16 cellular contexts compared by ENCODE assay signal in genomic region chr7:88337556-88337955, GRCh38. TPM values are rescaled to one million over a fixed set of nuclear protein-coding genes. Genes with fewer than 3 reads are reported as not detected.
DNase-seq lines count a peak whose midpoint lies in the region; ATAC-seq and TF ChIP-seq lines count a peak whose summit lies in the region.
"Had no signal": no experiment of that assay in that cellular context is flagged by ENCODE, and none has a peak within 500 bp of the region (broad histone marks: within the 10 kb centered on the region; RNA-seq: fewer than 3 reads in every experiment).

No MANE protein-coding gene starts in this region.

- no peak overlapping the region for H3K14ac ChIP-seq in IMR-90 (replicated peaks; ENCODE audit: low read depth, low read length)

- H2AK9ac ChIP-seq in IMR-90 (replicated peaks; ENCODE audit: low read depth, low read length, poor library complexity) = no peak overlapping the region

- H4K5ac ChIP-seq in IMR-90 (ENCODE audit: low read depth, low read length) = no peak overlapping the region

- no peak overlapping the region for H2AFZ ChIP-seq in IMR-90 (replicated peaks; ENCODE audit: low read length, poor library complexity)

- H3K27me3 ChIP-seq in IMR-90 (ENCODE audit: control insufficient read depth, insufficient read depth, low read length) = no peaks in the 10 kb centered on the region
- H3K27me3 ChIP-seq: cardiac muscle cell, neutrophil had no signal

- H3K79me1 ChIP-seq in IMR-90 (ENCODE audit: low read depth in 1 of 2, low read length in 2 of 2) = no peaks in the 10 kb centered on the region

- no peak overlapping the region for H2AK5ac ChIP-seq in IMR-90 (ENCODE audit: low read depth, low read length)

- peaks cover 4% of the 10 kb centered on the region; the same call in 1 of the 2 replicates for H3K9me3 ChIP-seq in IMR-90 (ENCODE audit: control insufficient read depth, insufficient read depth, low read length)
- H3K9me3 ChIP-seq: HAP-1, neutrophil had no signal

- DNase-seq in EH (ENCODE audit: low read depth) = peak; percentile 32
- DNase-seq in IMR-90 = peak; percentile 8
- DNase-seq in astrocyte of the cerebellum (ENCODE audit: low read depth) = peak; percentile 20
- peak; percentile 11 for DNase-seq in hepatic stellate cell (ENCODE audit: low spot score)
- no peak for DNase-seq in HT-29 (ENCODE audit: low spot score)
- no peak for DNase-seq in activated T-cell treated with anti-CD3 and anti-CD28 coated beads, Interleukin-2, amount 50 U/mL, for 1 hour
- no peak for DNase-seq in stimulated activated CD4-positive, alpha-beta T cell treated with anti-CD3 and anti-CD28 coated beads, Interleukin-2, amount 100 ng/mL, for 24 hours
- DNase-seq: activated CD4-positive, alpha-beta memory T cell treated with anti-CD3 and anti-CD28 coated beads, Interleukin-2, amount 10 ng/mL, durations not matched to agents 7 days and 5 days; activated gamma-delta T cell; NCI-H1417 treated with DMSO at 0.1 percent for 48 hours; NCI-H524 treated with DMSO at 0.1 percent for 48 hours had no signal

- POLR2A ChIA-PET in IMR-90 (lab: Charles Lee; ENCODE audit: unreplicated experiment) = no interaction called here

- BruUV-seq in IMR-90 (replicated peaks; lab: Mats Ljungman, UMichigan) = no TSS peak

- no peak overlapping the region for H4K8ac ChIP-seq in IMR-90 (ENCODE audit: low read depth in 2 of 2, low read length in 2 of 2)

- no peak overlapping the region for H2BK120ac ChIP-seq in IMR-90 (ENCODE audit: low read depth, low read length)

- in situ Hi-C loops in IMR-90 (cut with MboI; ENCODE audit: low sequenced_read_pairs) (no loop called here), astrocyte of the cerebellum (cut with HindIII; ENCODE audit: low sequenced_read_pairs) (no loop called here)

- no peak overlapping the region for H3K56ac ChIP-seq in IMR-90 (ENCODE audit: extremely low read depth, insufficient read depth, low read length)

- no peak overlapping the region for H3K27ac ChIP-seq in IMR-90 (ENCODE audit: insufficient read depth, low read length)
- H3K27ac ChIP-seq: cardiac muscle cell, neutrophil had no signal

- H3K4me3 ChIP-seq in IMR-90 (ENCODE audit: insufficient read depth, low read depth, low read length) (no peak overlapping the region), astrocyte of the cerebellum (ENCODE audit: low read depth, low read length) (no peak overlapping the region)
- H3K4me3 ChIP-seq: cardiac muscle cell, HAP-1 had no signal

- no peak overlapping the region for H3K23ac ChIP-seq in IMR-90 (ENCODE audit: low read depth, low read length)

- H4K20me1 ChIP-seq in IMR-90 (ENCODE audit: insufficient read depth, low read length) = no peaks in the 10 kb centered on the region

- no peak for ATAC-seq in IMR-90 (ENCODE audit: low read depth)
- ATAC-seq in HG03565 (IDR thresholded peaks at IDR 0.05; ENCODE audit: unreplicated experiment) = no peak
- ATAC-seq: HepG2 had no signal

- H3K4me2 ChIP-seq in IMR-90 (ENCODE audit: low read depth, low read length) = no peak overlapping the region

- H2BK20ac ChIP-seq in IMR-90 (ENCODE audit: low read depth, low read length) = no peak overlapping the region

- dilution Hi-C loops in IMR-90 (cut with HindIII; ENCODE audit: low sequenced_read_pairs, unreplicated experiment) = no loop called here

- H3K36me3 ChIP-seq in IMR-90 (ENCODE audit: control insufficient read depth, insufficient read depth, low read length) = no peaks in the 10 kb centered on the region
- H3K36me3 ChIP-seq: cardiac muscle cell, HAP-1, neutrophil had no signal

- TF ChIP-seq CTCF in IMR-90 (conservative IDR thresholded peaks at IDR 0.05; ENCODE audit: low read depth, low read length) (no peak), astrocyte of the cerebellum (IDR thresholded peaks at IDR 0.05; ENCODE audit: low read depth, low read length, missing control alignments) (no peak)

- no peak for TF ChIP-seq POLR2A in IMR-90 (IDR thresholded peaks at IDR 0.05; ENCODE audit: low read depth, low read length)

- H4K91ac ChIP-seq in IMR-90 (ENCODE audit: insufficient read depth, low read depth, low read length) = no peak overlapping the region

- no peak for TF ChIP-seq RAD21 in IMR-90 (IDR thresholded peaks at IDR 0.05; ENCODE audit: low read length)

- no peaks in the 10 kb centered on the region for H3K4me1 ChIP-seq in IMR-90 (ENCODE audit: control insufficient read depth, insufficient read depth, low read length)
- H3K4me1 ChIP-seq: HAP-1 had no signal

- H2BK15ac ChIP-seq in IMR-90 (ENCODE audit: low read depth, low read length) = no peak overlapping the region

- no peak overlapping the region for H3K18ac ChIP-seq in IMR-90 (ENCODE audit: low read depth, low read length)

- intact Hi-C loops in IMR-90 (cut with micrococcal nuclease) = no loop called here

- CTCF ChIA-PET in IMR-90 (lab: Yijun Ruan, JAX) = no interaction called here

- no peak overlapping the region for H2BK5ac ChIP-seq in IMR-90 (ENCODE audit: low read depth, low read length, poor library complexity, severe bottlenecking)

- no peak overlapping the region for H3K9ac ChIP-seq in IMR-90 (ENCODE audit: low read depth, low read length)

- no peak overlapping the region for H3K4ac ChIP-seq in IMR-90 (ENCODE audit: low read depth, low read length)

- no peaks in the 10 kb centered on the region for H3K9me1 ChIP-seq in IMR-90 (ENCODE audit: insufficient read depth, low read length)

TF ChIP-seq in IMR-90, 13 proteins besides CTCF, POLR2A, EP300 and RAD21:
- TF ChIP-seq FOS (IDR thresholded peaks at IDR 0.05; ENCODE audit: low read depth, low read length) (no peak), SMC3 (IDR thresholded peaks at IDR 0.05; ENCODE audit: low read depth, low read length) (no peak), USF2 (IDR thresholded peaks at IDR 0.05; ENCODE audit: low read depth, low read length) (no peak)

RNA-seq across cellular contexts. Expression of gene STEAP4, which starts 30.9 kb away (rescaled TPM):
- total RNA-seq in IMR-90 (2012; rRNA removed) = not detected in 2 replicates
- not detected in 2 replicates for polyA plus RNA-seq in IMR-90 (2012; rRNA removed)
- polyA plus RNA-seq in IMR-90 (2012; cell fraction: cytosol; rRNA removed) = not detected in 2 replicates
- not detected in 2 replicates for polyA plus RNA-seq in IMR-90 (2012; cell fraction: nucleus; rRNA removed; ENCODE audit: low replicate concordance)
- total RNA-seq in HT-29 (2014; rRNA removed; shearing (Covaris generic)) = 2.6 and 4.2 TPM in 2 replicates
- total RNA-seq: activated CD4-positive, alpha-beta memory T cell treated with anti-CD3 and anti-CD28 coated beads, Interleukin-2, amount 10 ng/mL, durations not matched to agents 7 days and 5 days; cardiac muscle cell; HepG2 had no signal
- polyA plus RNA-seq: cardiac muscle cell, HepG2 had no signal

Comparison
In these comparisons a context has a peak if more than half of its experiments do, and no peak if none do; other contexts are left out.
1. DNase-seq: peak in EH (single experiment), IMR-90 (single experiment), astrocyte of the cerebellum (single experiment) and hepatic stellate cell (single experiment); none in HT-29 (single experiment), activated T-cell treated with anti-CD3 and anti-CD28 coated beads, Interleukin-2, amount 50 U/mL, for 1 hour (single experiment) and stimulated activated CD4-positive, alpha-beta T cell treated with anti-CD3 and anti-CD28 coated beads, Interleukin-2, amount 100 ng/mL, for 24 hours (0 of 2).